ENCODE assay signal across 24 cellular contexts in genomic region chr10:67794909-67795460, GRCh38. TPM values are rescaled to one million over a fixed set of nuclear protein-coding genes. Genes with fewer than 3 reads are reported as not detected.
"Had no signal": no experiment of that assay in that cellular context is flagged by ENCODE, and none has a peak within 500 bp of the region (broad histone marks: within the 10 kb centered on the region; RNA-seq: fewer than 3 reads in every experiment).

No MANE protein-coding gene starts in this region.

- DNase-seq: activated CD4-positive, alpha-beta T cell treated with anti-CD3 and anti-CD28 coated beads, Interleukin-2, amount 50 U/mL, for 4 hours; activated gamma-delta T cell treated with Interleukin-2 at 50 U/mL for 16 hours; activated T-cell treated with anti-CD3 and anti-CD28 coated beads for 4 hours; adrenal gland; cerebellar nuclear complex; cortex of kidney; effector CD4-positive, alpha-beta T cell; left cardiac atrium; mesenchymal stem cell; natural killer cell; spleen; stimulated activated CD4-positive, alpha-beta T cell treated with anti-CD3 and anti-CD28 coated beads, Interleukin-4, amount 100 ng/mL, for 4 hours; T-cell; T-helper 9 cell; upper lobe of right lung had no signal

- H3K9me3 Mint-ChIP-seq: activated T-helper 1 cell treated with anti-CD3 and anti-CD28 coated beads, Interleukin-12 subunit alpha, Interleukin-12 subunit beta, Interleukin-2, Interleukin-4 antibody, amounts not matched to agents 30 ng/mL and 10 ng/mL and 1 ng/mL, durations not matched to agents 14 hours and 24 hours and 36 hours; natural killer cell; stimulated activated memory B cell treated with anti-CD40 and anti-IgM and Interleukin-4, amounts not matched to agents 10 μg/mL and 1 μg/mL and 100 μg/mL, for 72 hours; T-cell had no signal

- H3K27me3 Mint-ChIP-seq: stimulated activated memory B cell treated with anti-CD40 and anti-IgM and Interleukin-4, amounts not matched to agents 10 μg/mL and 1 μg/mL and 100 μg/mL, for 72 hours; T-cell had no signal

- H3K4me3 Mint-ChIP-seq: activated T-helper 1 cell treated with anti-CD3 and anti-CD28 coated beads, Interleukin-12 subunit alpha, Interleukin-12 subunit beta, Interleukin-2, Interleukin-4 antibody, amounts not matched to agents 30 ng/mL and 10 ng/mL and 1 ng/mL, durations not matched to agents 14 hours and 24 hours and 36 hours; natural killer cell; stimulated activated memory B cell treated with anti-CD40 and anti-IgM and Interleukin-4, amounts not matched to agents 10 μg/mL and 1 μg/mL and 100 μg/mL, for 72 hours; T-cell had no signal

- H3K27ac Mint-ChIP-seq: activated T-helper 1 cell treated with anti-CD3 and anti-CD28 coated beads, Interleukin-12 subunit alpha, Interleukin-12 subunit beta, Interleukin-2, Interleukin-4 antibody, amounts not matched to agents 30 ng/mL and 10 ng/mL and 1 ng/mL, durations not matched to agents 14 hours and 24 hours and 36 hours; natural killer cell; stimulated activated memory B cell treated with anti-CD40 and anti-IgM and Interleukin-4, amounts not matched to agents 10 μg/mL and 1 μg/mL and 100 μg/mL, for 72 hours; T-cell had no signal

- H3K4me1 Mint-ChIP-seq: natural killer cell; stimulated activated memory B cell treated with anti-CD40 and anti-IgM and Interleukin-4, amounts not matched to agents 10 μg/mL and 1 μg/mL and 100 μg/mL, for 72 hours had no signal

- H3K4me1 ChIP-seq: adrenal gland, parathyroid adenoma, upper lobe of right lung had no signal

- ATAC-seq: activated naive CD4-positive, alpha-beta T cell treated with anti-CD3 and anti-CD28 coated beads, Interleukin-2, amount 50 U/mL, for 72 hours; esophagus mucosa; left cardiac atrium; natural killer cell; stimulated activated memory B cell treated with anti-CD40 and anti-IgM and Interleukin-4, amounts not matched to agents 10 μg/mL and 1 μg/mL and 100 μg/mL, for 72 hours; T-cell; upper lobe of right lung had no signal

- H3K9me3 ChIP-seq: adrenal gland, spleen, thoracic aorta, upper lobe of right lung had no signal

- H3K27me3 ChIP-seq: adrenal gland, hepatocyte, spleen, upper lobe of right lung had no signal

- H3K4me3 ChIP-seq: adrenal gland, hepatocyte, spleen, thoracic aorta, upper lobe of right lung had no signal

- H3K36me3 ChIP-seq: adrenal gland, spleen, thoracic aorta, upper lobe of right lung had no signal

- H3K36me3 Mint-ChIP-seq: activated naive CD4-positive, alpha-beta T cell treated with anti-CD3 and anti-CD28 coated beads, Interleukin-2, amount 50 U/mL, for 72 hours; natural killer cell; stimulated activated memory B cell treated with anti-CD40 and anti-IgM and Interleukin-4, amounts not matched to agents 10 μg/mL and 1 μg/mL and 100 μg/mL, for 72 hours; T-cell had no signal

- H3K9ac ChIP-seq: parathyroid adenoma had no signal

- H3K27ac ChIP-seq: adrenal gland, hepatocyte, parathyroid adenoma, spleen, thoracic aorta, upper lobe of right lung, VCaP had no signal

RNA-seq across cellular contexts. Expression of gene DNAJC12, which starts 43.0 kb away (rescaled TPM):
- total RNA-seq: bronchial epithelial cell, natural killer cell had no signal
